Comparison of ENCODE assay signal across 8 cellular contexts in the genomic region with DNA sequence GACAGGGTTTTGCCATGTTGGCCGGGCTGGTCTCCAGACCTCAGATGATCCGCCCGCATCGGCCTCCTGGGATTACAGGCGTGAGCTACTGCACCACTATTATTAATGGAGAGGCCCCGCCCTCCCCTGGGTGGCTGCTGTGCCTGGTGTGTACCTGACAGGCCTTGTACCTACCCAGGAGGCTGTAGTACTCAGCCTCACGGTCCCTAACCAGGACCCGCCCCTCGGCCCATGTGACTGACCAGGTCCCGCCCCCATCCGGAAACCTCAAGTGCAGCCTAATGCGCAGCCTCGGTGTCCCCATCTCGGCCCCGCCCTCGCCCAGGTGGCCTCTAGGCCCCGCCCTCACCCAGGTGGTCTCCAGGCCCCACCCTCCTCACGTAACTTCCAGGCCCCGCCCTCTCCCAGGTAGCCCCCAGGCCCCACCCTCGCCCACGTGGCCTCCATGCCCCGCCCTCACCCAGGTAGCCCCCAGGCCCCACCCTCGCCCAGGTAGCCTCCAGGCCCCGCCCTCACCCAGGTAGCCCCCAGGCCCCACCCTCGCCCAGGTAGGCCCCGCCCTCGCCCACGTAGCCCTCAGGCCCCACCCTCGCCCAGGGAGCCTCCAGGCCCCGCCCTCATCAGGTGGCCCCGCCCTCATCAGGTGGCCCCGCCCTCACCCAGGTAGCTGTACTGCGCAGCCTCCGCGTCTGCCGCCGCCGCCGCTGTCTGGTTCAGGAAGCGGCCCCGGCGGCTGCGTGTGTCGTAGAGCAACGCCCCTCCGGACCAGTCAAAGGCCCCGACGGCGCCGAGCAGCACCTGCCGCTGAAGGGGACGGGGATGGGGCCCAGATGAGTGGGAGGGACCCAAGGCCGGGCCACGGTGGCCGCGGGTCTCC. TPM values are rescaled to one million over a fixed set of nuclear protein-coding genes. Genes with fewer than 3 reads are reported as not detected.
DNase-seq lines count a peak whose midpoint lies in the region; ATAC-seq, FAIRE-seq and TF ChIP-seq lines count a peak whose summit lies in the region.

No MANE protein-coding gene starts in this region.

- DNase-seq in PC-9 (peak; percentile 94 to 100), left colon (peak; percentile 95 to 96), H54 (ENCODE audit: insufficient read length, low spot score) (no peak)
- DNase-seq in activated naive CD8-positive, alpha-beta T cell treated with anti-CD3 and anti-CD28 coated beads, Interleukin-2, amount 50 U/mL, for 16 hours (ENCODE audit: low read depth, low spot score), result peak; percentile 41
- DNase-seq in stimulated activated CD8-positive, alpha-beta memory T cell treated with anti-CD3 and anti-CD28 coated beads, Interleukin-12 subunit alpha, Interleukin-12 subunit beta, amount 100 ng/mL, for 1 hour (ENCODE audit: low read depth), result peak; percentile 59

- H3K79me2 ChIP-seq in PC-9 (ENCODE audit: low read depth), result 0 out of 2 replicates have a peak, but pooled peaks cover 4% of the 10 kb centered on the region

- ATAC-seq in left colon (peak; percentile 90), GM21526 (IDR thresholded peaks at IDR 0.05; ENCODE audit: low FRiP score, unreplicated experiment) (no peak), GM19395 (IDR thresholded peaks at IDR 0.05; ENCODE audit: unreplicated experiment) (no peak)

- H4K20me1 ChIP-seq in PC-9 (ENCODE audit: insufficient read depth), result no peaks in the 10 kb centered on the region

- intact Hi-C loops in PC-9 (cut with micrococcal nuclease; ENCODE audit: unreplicated experiment) (loop anchor here (2.0 kb wide), 1 partner anchor 86 kb away; the partner anchor contains the start of genes EMC6 and TAX1BP3), left colon (cut with DNase I, micrococcal nuclease) (no loop called here)

- no peak for TF ChIP-seq POLR2A in H54 (IDR thresholded peaks at IDR 0.05; ENCODE audit: low read depth, low read length)

- H3K9me3 ChIP-seq in HEK293 (ENCODE audit: control insufficient read depth, insufficient read depth, low read depth, low read length) (no peaks in the 10 kb centered on the region), PC-9 (ENCODE audit: insufficient read depth, low read depth) (no peaks in the 10 kb centered on the region; the same call in 1 of the 2 replicates)

- H3K27me3 ChIP-seq in PC-9 (ENCODE audit: insufficient read depth, low read depth), result no peaks in the 10 kb centered on the region

- H3K4me1 ChIP-seq in HEK293 (ENCODE audit: control insufficient read depth, insufficient read depth, low read length) (no peaks in the 10 kb centered on the region), PC-9 (replicated peaks; ENCODE audit: insufficient read depth) (peaks cover 11% of the 10 kb centered on the region)

- H3K4me2 ChIP-seq in PC-9, result peak overlapping the region; percentile 92

- no peak for TF ChIP-seq CTCF in HEK293 (tag by site-specific recombination; IDR thresholded peaks at IDR 0.05)
- no peak for TF ChIP-seq CTCF in PC-9 (conservative IDR thresholded peaks at IDR 0.05)

- POLR2A ChIA-PET in HEK293 (lab: Yijun Ruan, JAX) (interaction anchor here (0.6 to 1.2 kb wide), 5 partner anchors 11 to 157 kb away, joined by 3 to 6 read pairs (median 4); partner anchors contain the start of gene HASPIN), PC-9 (lab: Charles Lee; ENCODE audit: unreplicated experiment) (interaction anchor here (0.5 to 1.6 kb wide), 8 partner anchors 15 to 1355 kb away, joined by 3 to 30 read pairs (median 4); no protein-coding TSS in a partner anchor)

- H3F3A ChIP-seq in PC-9 (ENCODE audit: insufficient read depth, low read depth), result 0 out of 2 replicates have a peak, but pooled peaks cover 3% of the 10 kb centered on the region

- H3K27ac ChIP-seq in HEK293 (ENCODE audit: extremely low read depth, low read depth, low read length) (peak overlapping the region; percentile 41; the same call in 1 of the 2 replicates), PC-9 (peak overlapping the region; percentile 43)

- CTCF ChIA-PET in HEK293 (lab: Yijun Ruan, JAX), result interaction anchor here (0.6 to 10.8 kb wide), 2 partner anchors 17 kb away, joined by 3 to 81 read pairs; no protein-coding TSS in a partner anchor
- CTCF ChIA-PET in PC-9 (lab: Charles Lee), result interaction anchor here (0.6 to 1.0 kb wide), 5 partner anchors 52 to 750 kb away, joined by 3 to 18 read pairs (median 10); partner anchors contain the start of genes NCBP3 and P2RX5

- H2AFZ ChIP-seq in PC-9, result peak overlapping the region; percentile 98

- H3K36me3 ChIP-seq in HEK293 (ENCODE audit: control insufficient read depth in 2 of 2, insufficient read depth in 1 of 2, low read length in 2 of 2) (no peaks in the 10 kb centered on the region), PC-9 (ENCODE audit: low read depth) (no peaks in the 10 kb centered on the region)

- H3K4me3 ChIP-seq in HEK293 (ENCODE audit: low read depth, low read length), result peak overlapping the region; percentile 26
- H3K4me3 ChIP-seq in PC-9, result peak overlapping the region; percentile 94

- no peaks in the 10 kb centered on the region for H3K9me2 ChIP-seq in PC-9 (ENCODE audit: insufficient read depth)

- no peak for FAIRE-seq in H54 (lab: Jason Lieb, UNC)

- BruUV-seq in PC-9 (replicated peaks; lab: Mats Ljungman, UMichigan), result no TSS peak

TF ChIP-seq in HEK293, 187 proteins besides CTCF, POLR2A, EP300 and RAD21:
- peak; percentile 29; the same call in 1 of the 2 replicates for TF ChIP-seq SP2 (tag by site-specific recombination; IDR thresholded peaks at IDR 0.05)
- TF ChIP-seq ZNF529 (tag by site-specific recombination; IDR thresholded peaks at IDR 0.05; ENCODE audit: insufficient replicate concordance), result no peak
- TF ChIP-seq KLF8 (tag by site-specific recombination; IDR thresholded peaks at IDR 0.05), result peak; percentile 30; the same call in 1 of the 2 replicates
- peak; percentile 89 for TF ChIP-seq ZNF777 (tag by site-specific recombination; IDR thresholded peaks at IDR 0.05; ENCODE audit: borderline replicate concordance)
- no peak for TF ChIP-seq ZNF114 (tag by site-specific recombination; IDR thresholded peaks at IDR 0.05)
- TF ChIP-seq ZNF513 (tag by site-specific recombination; IDR thresholded peaks at IDR 0.05), result no peak
- no peak for TF ChIP-seq ZNF302 (tag by site-specific recombination; IDR thresholded peaks at IDR 0.05; ENCODE audit: low read depth)
- TF ChIP-seq ZNF768 (tag by site-specific recombination; IDR thresholded peaks at IDR 0.05), result no peak
- peak; percentile 8; the same call in 1 of the 2 replicates for TF ChIP-seq KLF1 (tag by site-specific recombination; IDR thresholded peaks at IDR 0.05)
- TF ChIP-seq ZBTB21 (tag by site-specific recombination; IDR thresholded peaks at IDR 0.05), result no peak
- TF ChIP-seq ZBTB49 (tag by site-specific recombination; IDR thresholded peaks at IDR 0.05; ENCODE audit: low read depth), result no peak

RNA-seq across cellular contexts. Expression of gene HASPIN, which starts 31.0 kb away (rescaled TPM):
- total RNA-seq in PC-9 (2021) (25.1 and 26.8 TPM in 2 replicates), left colon (1 to 10 TPM; 1.1 to 2.6 TPM)

RNA-seq across cellular contexts. Expression of gene ITGAE, which starts 46.3 kb away (rescaled TPM):
- total RNA-seq in PC-9 (2021) (48.7 and 52.8 TPM in 2 replicates), left colon (10 to 100 TPM; 15.6 to 16.2 TPM)

RNA-seq across cellular contexts. Expression of gene P2RX5, which starts 58.7 kb away (rescaled TPM):
- 15.0 and 18.3 TPM in 2 replicates for total RNA-seq in PC-9 (2021)
- total RNA-seq in left colon, result 1 to 10 TPM; 1.6 to 2.6 TPM
